In the genomic region with DNA sequence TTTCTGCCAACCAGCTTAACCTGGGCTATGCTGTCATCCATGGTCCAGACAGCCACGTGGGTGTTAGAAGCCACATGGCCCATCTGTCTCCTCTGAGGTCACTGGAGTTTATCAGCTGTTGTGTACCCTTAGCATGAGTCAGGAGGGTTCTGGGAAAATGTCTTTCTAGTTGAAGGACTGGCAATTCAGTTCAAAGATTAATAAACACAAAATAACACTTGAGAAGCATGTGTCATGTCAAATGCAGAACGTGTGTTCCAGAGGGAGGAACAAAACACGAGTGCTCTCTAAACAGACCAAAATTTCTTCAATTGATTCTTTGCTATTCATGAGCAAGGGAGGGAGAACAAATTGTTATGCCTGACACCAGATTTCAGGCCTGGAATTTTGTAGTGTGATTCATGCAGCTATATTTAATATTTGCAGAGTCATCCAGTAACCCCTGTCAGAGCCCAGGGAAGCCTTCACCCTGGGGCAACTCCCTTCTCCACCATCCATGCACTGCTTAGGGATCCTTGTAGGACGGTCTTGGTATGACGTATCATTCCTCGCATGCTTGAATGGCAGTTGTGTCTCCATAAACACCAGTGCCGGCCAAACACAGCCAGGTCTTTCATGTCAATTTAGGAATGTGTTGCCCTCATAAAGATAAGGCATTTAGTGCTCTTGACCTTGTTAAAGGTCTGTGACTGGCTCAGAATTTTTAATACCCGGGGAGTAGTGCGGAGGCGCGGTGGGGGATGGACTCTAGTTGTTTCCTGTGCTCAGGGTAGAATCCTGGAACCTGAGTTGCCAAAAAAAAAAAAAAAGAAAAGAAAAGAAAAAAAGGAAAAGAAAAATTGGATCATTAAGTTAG, we compare ENCODE assay signal across 7 cellular contexts. TPM values are rescaled to one million over a fixed set of nuclear protein-coding genes. Genes with fewer than 3 reads are reported as not detected.
DNase-seq lines count a peak whose midpoint lies in the region; ATAC-seq, FAIRE-seq and TF ChIP-seq lines count a peak whose summit lies in the region.

No MANE protein-coding gene starts in this region.

- no peak for TF ChIP-seq POLR2A in GM12892 (IDR thresholded peaks at IDR 0.05; ENCODE audit: low read depth, low read length)

- H3K4me2 ChIP-seq in hepatocyte: peak overlapping the region; percentile 56

- no peak for TF ChIP-seq CTCF in hepatocyte (IDR thresholded peaks at IDR 0.05; ENCODE audit: poor library complexity)

- ATAC-seq in HG03280 (IDR thresholded peaks at IDR 0.05; ENCODE audit: unreplicated experiment): no peak
- no peak for ATAC-seq in GM18861 (IDR thresholded peaks at IDR 0.05; ENCODE audit: unreplicated experiment)

- FAIRE-seq in GM12892 (lab: Jason Lieb, UNC): no peak

- H3K27me3 ChIP-seq in hepatocyte: no peaks in the 10 kb centered on the region

- H3K4me3 ChIP-seq in hepatocyte: no peak overlapping the region

- no peak overlapping the region for H2AFZ ChIP-seq in hepatocyte

- H3K4me1 ChIP-seq in hepatocyte (ENCODE audit: insufficient read depth): peaks cover 15% of the 10 kb centered on the region

- peak overlapping the region; percentile 83 for H3K27ac ChIP-seq in hepatocyte

- H3K36me3 ChIP-seq in hepatocyte (replicated peaks; ENCODE audit: insufficient read depth, low read depth): no peaks in the 10 kb centered on the region

- no peaks in the 10 kb centered on the region for H3K9me2 ChIP-seq in hepatocyte (replicated peaks; ENCODE audit: insufficient read depth)

- no peaks in the 10 kb centered on the region for H4K20me1 ChIP-seq in hepatocyte (ENCODE audit: insufficient read depth, poor library complexity, severe bottlenecking)

- H3K9me3 ChIP-seq in hepatocyte (ENCODE audit: low read depth): no peaks in the 10 kb centered on the region

- DNase-seq in HPDE6-E6E7 (ENCODE audit: extremely low spot score) (peak; percentile 89), UCSD-AML1 (lab: John Stamatoyannopoulos, UW; ENCODE audit: unreplicated experiment) (peak; percentile 31), hepatocyte (ENCODE audit: low spot score) (peak; percentile 86), stromal cell of bone marrow (ENCODE audit: low read depth) (peak; percentile 85), GM12892 (ENCODE audit: insufficient read length) (no peak)

- 8% methylated on average over 11 of the region's 11 CpGs for WGBS in hepatocyte (ENCODE audit: low lambda C conversion rate, missing lambda C conversion rate)

- no peaks in the 10 kb centered on the region for H3K79me2 ChIP-seq in hepatocyte

RNA-seq across cellular contexts. Expression of gene DYRK1A, which starts 27.7 kb away (rescaled TPM):
- total RNA-seq in hepatocyte: 72.6 and 85.2 TPM in 2 replicates
- 4.9 and 6.7 TPM in 2 replicates for polyA plus RNA-seq in hepatocyte
- polyA plus RNA-seq in GM12892 (2012; ENCODE audit: missing spikeins): 24.3 TPM
